In the genomic region with DNA sequence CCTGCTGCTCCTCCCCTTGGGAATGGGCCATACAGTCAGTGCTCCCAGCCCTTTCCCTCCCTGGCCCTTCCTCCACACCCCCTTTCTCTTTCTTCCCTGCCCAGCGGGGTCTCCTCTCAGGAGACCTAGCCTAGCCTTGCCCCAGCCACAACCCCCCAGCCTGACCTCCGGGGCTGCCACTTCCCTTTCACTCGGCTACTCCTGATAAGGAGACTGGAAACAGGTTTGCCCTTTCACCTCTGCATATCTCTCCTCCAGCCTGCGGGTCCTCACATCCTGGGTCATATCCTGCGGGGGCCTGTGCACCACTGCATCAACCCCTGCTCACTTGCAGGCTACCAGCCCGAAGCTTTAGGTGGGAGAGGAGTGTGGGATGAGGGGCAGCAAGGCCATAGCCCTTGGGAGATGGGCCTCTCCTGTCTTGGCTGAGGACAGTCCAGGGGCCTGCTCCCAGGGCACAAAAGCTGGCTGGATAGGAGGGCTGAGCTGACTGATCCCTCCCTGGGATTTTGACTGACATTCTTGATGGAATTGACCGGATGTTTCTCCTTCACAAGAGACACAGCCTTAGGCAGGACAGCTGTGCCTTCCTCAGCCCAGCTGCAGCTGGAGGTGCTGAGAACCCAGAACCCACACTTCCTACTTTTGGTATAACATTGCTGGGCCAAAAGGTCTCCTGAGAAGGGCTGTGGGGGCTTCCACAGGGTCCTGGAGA, we compare ENCODE assay signal across 25 cellular contexts. TPM values are rescaled to one million over a fixed set of nuclear protein-coding genes. Genes with fewer than 3 reads are reported as not detected.
DNase-seq lines count a peak whose midpoint lies in the region; ATAC-seq lines count a peak whose summit lies in the region.
"Had no signal": no experiment of that assay in that cellular context is flagged by ENCODE, and none has a peak within 500 bp of the region (broad histone marks: within the 10 kb centered on the region; RNA-seq: fewer than 3 reads in every experiment).

No MANE protein-coding gene starts in this region.

- intact Hi-C loops in Right ventricle myocardium superior (cut with DNase I) (no loop called here), left cardiac atrium (cut with DNase I) (no loop called here), left ventricle myocardium superior (cut with micrococcal nuclease) (no loop called here)

- DNase-seq in Right ventricle myocardium superior (no peak), left cardiac atrium (no peak), RPMI7951 (ENCODE audit: low read depth) (peak; percentile 90), left ventricle myocardium superior (no peak), retina (peak; percentile 39), NCI-H2227 (lab: John Stamatoyannopoulos, UW; ENCODE audit: unreplicated experiment) (no peak), T1000 (lab: John Stamatoyannopoulos, UW) (no peak)
- no peak for DNase-seq in stimulated activated CD4-positive, alpha-beta T cell treated with anti-CD3 and anti-CD28 coated beads, Interleukin-12 subunit alpha, Interleukin-12 subunit beta, amount 100 ng/mL, for 4 hours
- DNase-seq: 8988T; activated CD4-positive, alpha-beta memory T cell treated with anti-CD3 and anti-CD28 coated beads for 36 hours; activated CD8-positive, alpha-beta memory T cell treated with anti-CD3 and anti-CD28 coated beads, Interleukin-2, amount 50 U/mL, for 4 hours; activated naive CD4-positive, alpha-beta T cell treated with anti-CD3 and anti-CD28 coated beads, Interleukin-2, amount 10 ng/mL, durations not matched to agents 7 days and 5 days; brain microvascular endothelial cell; CD4-positive, alpha-beta memory T cell; DMS 273 treated with DMSO at 0.1 percent for 48 hours; hypothalamus; left lung; mucosa of descending colon; NCI-H1436; nephron progenitor cell; SHP77; stimulated activated naive CD8-positive, alpha-beta T cell treated with anti-CD3 and anti-CD28 coated beads, Interleukin-15, Interleukin-2, amounts not matched to agents 100 U/mL and 50 U/mL, for 24 hours; testis had no signal

- peak; percentile 9 for ATAC-seq in Right ventricle myocardium superior (ENCODE audit: poor library complexity)
- ATAC-seq in left cardiac atrium = no peak
- ATAC-seq in left ventricle myocardium superior = peak; percentile 38
- ATAC-seq: left lung; mucosa of descending colon; stimulated activated naive CD8-positive, alpha-beta T cell treated with anti-CD3 and anti-CD28 coated beads, Interleukin-15, Interleukin-2, amounts not matched to agents 100 U/mL and 50 U/mL, for 24 hours had no signal

RNA-seq across cellular contexts. Expression of a gene that starts 19.2 kb away (rescaled TPM):
- total RNA-seq in Right ventricle myocardium superior = not detected
- not detected for total RNA-seq in left cardiac atrium
- not detected in 2 replicates for total RNA-seq in RPMI7951 (2014; rRNA removed; shearing (Covaris generic))
- total RNA-seq in left ventricle myocardium superior = not detected
- total RNA-seq: activated CD4-positive, alpha-beta memory T cell treated with anti-CD3 and anti-CD28 coated beads for 36 hours; CD4-positive, alpha-beta memory T cell; HT1080; left lung; mucosa of descending colon; NCI-H460 had no signal

RNA-seq across cellular contexts. Expression of a gene that starts 22.5 kb away (rescaled TPM):
- total RNA-seq in Right ventricle myocardium superior (not detected), left cardiac atrium (not detected), left ventricle myocardium superior (not detected)
- total RNA-seq in RPMI7951 (2014; rRNA removed; shearing (Covaris generic)) = 0.24 TPM in 1 of 2 replicates, not detected in the other
- total RNA-seq: activated CD4-positive, alpha-beta memory T cell treated with anti-CD3 and anti-CD28 coated beads for 36 hours; CD4-positive, alpha-beta memory T cell; HT1080; left lung; mucosa of descending colon; NCI-H460 had no signal

RNA-seq across cellular contexts. Expression of a gene that starts 55.3 kb away (rescaled TPM):
- total RNA-seq in Right ventricle myocardium superior (16.2 TPM), left cardiac atrium (10 to 100 TPM; 18.2 to 19.0 TPM), left ventricle myocardium superior (17.2 TPM)
- total RNA-seq in RPMI7951 (2014; rRNA removed; shearing (Covaris generic)) = 25.7 and 27.6 TPM in 2 replicates

Comparison
In these comparisons a context has a peak if more than half of its experiments do, and no peak if none do; other contexts are left out.
1. ATAC-seq: peak in Right ventricle myocardium superior (single experiment) and left ventricle myocardium superior (single experiment); none in left cardiac atrium (0 of 2).
2. DNase-seq: peak in RPMI7951 (single experiment) and retina (single experiment); none in Right ventricle myocardium superior (single experiment), left cardiac atrium (single experiment), left ventricle myocardium superior (single experiment), NCI-H2227 (single experiment), stimulated activated CD4-positive, alpha-beta T cell treated with anti-CD3 and anti-CD28 coated beads, Interleukin-12 subunit alpha, Interleukin-12 subunit beta, amount 100 ng/mL, for 4 hours (single experiment) and T1000 (single experiment).